In the genomic region with DNA sequence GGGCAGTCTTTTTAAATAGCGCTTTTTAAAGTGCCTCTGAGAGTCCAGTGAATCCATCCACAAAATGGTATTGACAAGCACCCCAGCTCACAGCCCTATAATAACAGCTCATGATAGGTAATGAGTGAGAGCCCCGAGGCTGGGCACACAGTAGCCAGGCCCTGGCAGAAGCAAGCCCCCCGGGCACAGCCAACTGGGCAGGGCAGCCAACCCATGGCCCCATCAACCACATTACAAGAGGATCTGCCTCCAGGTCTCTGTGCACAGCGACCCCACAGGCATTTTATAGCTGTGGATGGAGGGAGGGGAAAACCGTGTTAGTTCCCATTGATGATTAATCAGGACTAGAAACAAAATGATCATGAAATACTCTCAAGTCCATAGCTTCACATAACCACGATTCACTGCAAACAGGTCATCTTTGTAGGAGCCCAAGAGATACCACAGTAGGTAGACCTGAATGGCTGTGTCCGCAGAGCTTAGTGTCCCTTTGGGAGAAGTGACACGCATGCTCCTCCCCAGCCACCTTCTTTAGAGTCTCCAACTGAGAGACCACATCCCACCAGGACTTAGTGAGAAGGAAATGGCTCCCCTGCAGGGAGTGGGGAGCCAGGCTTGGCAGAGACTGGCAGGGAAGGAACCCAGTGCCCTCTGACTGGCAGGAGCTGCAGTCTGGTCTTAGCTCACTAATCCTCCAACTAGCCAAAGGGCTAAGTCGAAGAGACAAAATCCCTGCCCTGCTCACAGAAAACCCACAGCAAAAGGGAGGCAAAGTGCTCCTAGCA, we compare ENCODE assay signal across 27 cellular contexts. TPM values are rescaled to one million over a fixed set of nuclear protein-coding genes. Genes with fewer than 3 reads are reported as not detected.
"Had no signal": no experiment of that assay in that cellular context is flagged by ENCODE, and none has a peak within 500 bp of the region (broad histone marks: within the 10 kb centered on the region; RNA-seq: fewer than 3 reads in every experiment).

No MANE protein-coding gene starts in this region.

- H2AFZ ChIP-seq: hepatocyte, neural progenitor cell had no signal

- H3K9ac ChIP-seq: neural progenitor cell had no signal

- H3K9me3 ChIP-seq: esophagus muscularis mucosa, left ventricle myocardium inferior, stomach, thyroid gland had no signal

- H3K27me3 ChIP-seq: thyroid gland had no signal

- H3K4me3 ChIP-seq: esophagus muscularis mucosa, hepatocyte, left ventricle myocardium inferior, lung, neural progenitor cell, smooth muscle cell, stomach, thyroid gland had no signal

- H3K36me3 ChIP-seq: esophagus muscularis mucosa, left ventricle myocardium inferior, neural progenitor cell, stomach, thyroid gland had no signal

- DNase-seq: effector memory CD4-positive, alpha-beta T cell; foreskin keratinocyte; left colon; left ventricle myocardium inferior; naive thymus-derived CD4-positive, alpha-beta T cell; stimulated activated CD4-positive, alpha-beta T cell treated with anti-CD3 and anti-CD28 coated beads, Interleukin-2, amount 100 ng/mL, for 24 hours; stimulated activated CD4-positive, alpha-beta T cell treated with anti-CD3 and anti-CD28 coated beads, Interleukin-4, amount 100 ng/mL, for 24 hours; stimulated activated naive CD4-positive, alpha-beta T cell treated with Interleukin-2 at 50 U/mL for 16 hours; stomach; thyroid gland; trophoblast cell had no signal

- FAIRE-seq: endothelial cell of umbilical vein had no signal

- H3K4me2 ChIP-seq: hepatocyte, neural progenitor cell, smooth muscle cell had no signal

- H3K4me1 ChIP-seq: foreskin keratinocyte had no signal

- H3K79me2 ChIP-seq: hepatocyte had no signal

- H3K27ac ChIP-seq: esophagus muscularis mucosa, foreskin keratinocyte, hepatocyte, left ventricle myocardium inferior, neural progenitor cell, stomach, thyroid gland had no signal

- ATAC-seq: foreskin keratinocyte; left colon; naive thymus-derived CD4-positive, alpha-beta T cell; sciatic nerve; stimulated activated effector memory CD8-positive, alpha-beta T cell treated with anti-CD3 and anti-CD28 coated beads, Interleukin-12 subunit alpha, Interleukin-12 subunit beta, amount 100 ng/mL, for 72 hours had no signal

RNA-seq across cellular contexts. Expression of a gene that starts 4.3 kb away (rescaled TPM):
- total RNA-seq: cardiac septum, endothelial cell of umbilical vein, epithelial cell of proximal tubule, fibroblast of lung, foreskin keratinocyte, kidney epithelial cell, left colon, left ventricle myocardium inferior, lung, osteocyte, pulmonary artery endothelial cell, sciatic nerve, smooth muscle cell, stomach, subcutaneous adipose tissue, thyroid gland, urinary bladder had no signal
- polyA plus RNA-seq: endothelial cell of umbilical vein; fibroblast of lung; foreskin keratinocyte; lung; naive thymus-derived CD4-positive, alpha-beta T cell; smooth muscle cell; stomach; urinary bladder had no signal
